Comparison of ENCODE assay signal across 8 cellular contexts in the genomic region with DNA sequence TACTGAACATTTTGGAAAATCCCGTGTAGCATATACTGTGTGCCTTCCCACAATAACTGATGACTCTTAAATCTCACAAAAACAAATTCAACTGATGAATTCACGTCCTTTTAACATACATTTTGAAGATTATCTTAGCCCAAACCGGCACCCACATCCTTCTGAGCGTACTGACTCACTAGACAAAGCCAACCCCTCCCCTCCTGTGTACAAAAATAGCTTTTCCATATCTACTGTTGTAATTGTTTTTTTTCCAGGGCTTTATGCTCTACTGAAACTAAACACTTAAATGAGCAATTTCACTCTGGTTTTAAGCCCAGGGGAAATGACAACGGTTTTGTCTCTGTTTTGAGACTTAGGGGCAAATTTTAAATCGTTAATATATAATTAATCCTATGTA.
DNase-seq lines count a peak whose midpoint lies in the region; ATAC-seq lines count a peak whose summit lies in the region.

No MANE protein-coding gene starts in this region.

- peak overlapping the region; percentile 98 for H3K27ac Mint-ChIP-seq in activated CD4-positive, alpha-beta T cell treated with anti-CD3 and anti-CD28 coated beads, Interleukin-2, amount 10 ng/mL, durations not matched to agents 7 days and 5 days
- H3K27ac Mint-ChIP-seq in stimulated activated naive B cell treated with anti-CD40 and anti-IgM and Interleukin-4, amounts not matched to agents 10 μg/mL and 1 μg/mL and 100 μg/mL, for 72 hours: peak overlapping the region; percentile 98

- CTCF ChIA-PET in activated CD4-positive, alpha-beta T cell treated with anti-CD3 and anti-CD28 coated beads, Interleukin-2, amount 10 ng/mL, durations not matched to agents 7 days and 5 days (lab: Charles Lee): interaction anchor here (0.6 to 2.8 kb wide), 7 partner anchors 19 to 197 kb away, joined by 3 to 15 read pairs (median 4); a partner anchor contains a TSS

- POLR2A ChIA-PET in activated CD4-positive, alpha-beta T cell treated with anti-CD3 and anti-CD28 coated beads, Interleukin-2, amount 10 ng/mL, durations not matched to agents 7 days and 5 days (lab: Charles Lee): interaction anchor here (1.0 kb wide), 1 partner anchor 161 kb away, joined by 3 read pairs; no protein-coding TSS in a partner anchor

- peak; percentile 58 to 65 for ATAC-seq in stimulated activated naive B cell treated with anti-CD40 and anti-IgM and Interleukin-4, amounts not matched to agents 10 μg/mL and 1 μg/mL and 100 μg/mL, for 72 hours (replicated peaks)
- no peak for ATAC-seq in GM18511 (IDR thresholded peaks at IDR 0.05; ENCODE audit: unreplicated experiment)

- H3K27me3 Mint-ChIP-seq in activated CD4-positive, alpha-beta T cell treated with anti-CD3 and anti-CD28 coated beads, Interleukin-2, amount 10 ng/mL, durations not matched to agents 7 days and 5 days: no peaks in the 10 kb centered on the region
- no peaks in the 10 kb centered on the region for H3K27me3 Mint-ChIP-seq in stimulated activated naive B cell treated with anti-CD40 and anti-IgM and Interleukin-4, amounts not matched to agents 10 μg/mL and 1 μg/mL and 100 μg/mL, for 72 hours

- H3K4me3 Mint-ChIP-seq in activated CD4-positive, alpha-beta T cell treated with anti-CD3 and anti-CD28 coated beads, Interleukin-2, amount 10 ng/mL, durations not matched to agents 7 days and 5 days: peak overlapping the region; percentile 53
- H3K4me3 Mint-ChIP-seq in stimulated activated naive B cell treated with anti-CD40 and anti-IgM and Interleukin-4, amounts not matched to agents 10 μg/mL and 1 μg/mL and 100 μg/mL, for 72 hours: peak overlapping the region; percentile 44 to 60

- peak overlapping the region; percentile 7; the same call in 1 of the 2 replicates for H3K4me3 ChIP-seq in Jurkat, Clone E6-1 (ENCODE audit: low read length)

- peak; percentile 84 for DNase-seq in Jurkat, Clone E6-1 (ENCODE audit: low read depth, low spot score)
- peak; percentile 60 for DNase-seq in activated CD4-positive, alpha-beta T cell treated with anti-CD3 and anti-CD28 coated beads, Interleukin-2, amount 10 ng/mL, durations not matched to agents 7 days and 5 days
- DNase-seq in fibroblast of peridontal ligament (ENCODE audit: extremely low read depth) (peak; percentile 64), HPDE6-E6E7 (ENCODE audit: extremely low spot score) (no peak), ureter (ENCODE audit: low spot score) (no peak), NCI-H1092 treated with DMSO at 0.1 percent for 48 hours (lab: John Stamatoyannopoulos, UW) (no peak)
- DNase-seq in stimulated activated naive B cell treated with anti-CD40 and anti-IgM and Interleukin-4, amounts not matched to agents 10 μg/mL and 1 μg/mL and 100 μg/mL, for 72 hours: no peak

- H3K4me1 Mint-ChIP-seq in activated CD4-positive, alpha-beta T cell treated with anti-CD3 and anti-CD28 coated beads, Interleukin-2, amount 10 ng/mL, durations not matched to agents 7 days and 5 days: peaks cover 60% of the 10 kb centered on the region
- H3K4me1 Mint-ChIP-seq in stimulated activated naive B cell treated with anti-CD40 and anti-IgM and Interleukin-4, amounts not matched to agents 10 μg/mL and 1 μg/mL and 100 μg/mL, for 72 hours: peaks cover 39 to 86% of the 10 kb centered on the region in 2 donors

- H3K36me3 Mint-ChIP-seq in activated CD4-positive, alpha-beta T cell treated with anti-CD3 and anti-CD28 coated beads, Interleukin-2, amount 10 ng/mL, durations not matched to agents 7 days and 5 days (ENCODE audit: low read depth): peaks cover 46% of the 10 kb centered on the region
- H3K36me3 Mint-ChIP-seq in stimulated activated naive B cell treated with anti-CD40 and anti-IgM and Interleukin-4, amounts not matched to agents 10 μg/mL and 1 μg/mL and 100 μg/mL, for 72 hours: peaks cover 23 to 35% of the 10 kb centered on the region in 2 donors

- H3K9me3 Mint-ChIP-seq in activated CD4-positive, alpha-beta T cell treated with anti-CD3 and anti-CD28 coated beads, Interleukin-2, amount 10 ng/mL, durations not matched to agents 7 days and 5 days: peaks cover 38% of the 10 kb centered on the region
- peaks cover 15 to 16% of the 10 kb centered on the region in 2 donors for H3K9me3 Mint-ChIP-seq in stimulated activated naive B cell treated with anti-CD40 and anti-IgM and Interleukin-4, amounts not matched to agents 10 μg/mL and 1 μg/mL and 100 μg/mL, for 72 hours

Comparison
In these comparisons a context has a peak if more than half of its experiments do, and no peak if none do; other contexts are left out.
1. DNase-seq: peak in Jurkat, Clone E6-1 (single experiment), activated CD4-positive, alpha-beta T cell treated with anti-CD3 and anti-CD28 coated beads, Interleukin-2, amount 10 ng/mL, durations not matched to agents 7 days and 5 days (single experiment) and fibroblast of peridontal ligament (single experiment); none in stimulated activated naive B cell treated with anti-CD40 and anti-IgM and Interleukin-4, amounts not matched to agents 10 μg/mL and 1 μg/mL and 100 μg/mL, for 72 hours (single experiment), HPDE6-E6E7 (single experiment), ureter (single experiment) and NCI-H1092 treated with DMSO at 0.1 percent for 48 hours (single experiment).